ENCODE assay signal across 2 cellular contexts in the genomic region with DNA sequence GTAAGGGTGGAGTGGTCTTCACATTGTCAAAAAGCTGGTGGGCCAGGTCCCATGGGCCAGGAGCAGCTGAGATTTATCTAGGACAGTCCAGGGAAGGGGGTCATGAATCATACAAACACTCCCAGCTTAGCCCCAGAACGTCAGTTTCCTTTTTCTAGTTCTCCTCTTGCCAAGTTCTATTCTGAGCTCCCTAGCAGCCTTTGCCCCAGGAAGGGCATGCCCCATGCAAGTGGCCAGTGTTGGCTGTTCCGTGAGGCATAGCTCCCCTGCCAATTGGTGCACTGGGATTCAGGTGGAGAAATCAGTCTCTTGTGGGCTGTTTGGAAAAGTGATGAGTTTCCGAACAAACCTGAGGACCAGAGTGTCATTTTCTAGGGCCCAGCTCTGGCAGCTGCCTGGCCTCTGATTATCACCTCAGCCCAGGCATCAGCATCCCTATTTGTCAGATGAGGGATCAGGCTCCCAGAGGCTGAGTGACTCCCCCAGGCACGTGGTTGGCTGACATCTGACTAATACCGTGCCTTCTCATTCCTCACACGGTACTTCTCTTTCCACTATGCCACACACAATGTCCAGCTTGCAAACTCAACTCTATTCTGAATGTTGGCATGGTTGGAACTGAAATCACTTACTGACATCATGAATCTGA.
A peak's percentile ranks its signal among the peaks of the same experiment; 100 is the strongest.
TF ChIP-seq lines count a peak whose summit lies in the region.

No MANE protein-coding gene starts in this region.

TF ChIP-seq in HEK293, 187 proteins besides CTCF, POLR2A, EP300 and RAD21:
- TF ChIP-seq AEBP2 (tag by site-specific recombination; IDR thresholded peaks at IDR 0.05; ENCODE audit: borderline replicate concordance) (no peak), ZNF341 (tag by site-specific recombination; IDR thresholded peaks at IDR 0.05; ENCODE audit: low read depth) (peak; percentile 28; the same call in 1 of the 2 replicates), ZBTB20 (tag by site-specific recombination; IDR thresholded peaks at IDR 0.05) (peak; percentile 32; the same call in 1 of the 2 replicates), ZNF138 (tag by site-specific recombination; IDR thresholded peaks at IDR 0.05; ENCODE audit: borderline replicate concordance) (no peak), ZNF544 (tag by site-specific recombination; IDR thresholded peaks at IDR 0.05) (no peak), REST (tag by site-specific recombination; IDR thresholded peaks at IDR 0.05) (no peak), ZNF639 (tag by site-specific recombination; IDR thresholded peaks at IDR 0.05) (no peak), ZNF19 (tag by site-specific recombination; IDR thresholded peaks at IDR 0.05; ENCODE audit: low read depth) (no peak), ZIC2 (tag by site-specific recombination; IDR thresholded peaks at IDR 0.05) (no peak)

TF ChIP-seq in K562, 482 proteins besides CTCF, POLR2A, EP300 and RAD21 (continues in another document):
- TF ChIP-seq, protein P1, sequence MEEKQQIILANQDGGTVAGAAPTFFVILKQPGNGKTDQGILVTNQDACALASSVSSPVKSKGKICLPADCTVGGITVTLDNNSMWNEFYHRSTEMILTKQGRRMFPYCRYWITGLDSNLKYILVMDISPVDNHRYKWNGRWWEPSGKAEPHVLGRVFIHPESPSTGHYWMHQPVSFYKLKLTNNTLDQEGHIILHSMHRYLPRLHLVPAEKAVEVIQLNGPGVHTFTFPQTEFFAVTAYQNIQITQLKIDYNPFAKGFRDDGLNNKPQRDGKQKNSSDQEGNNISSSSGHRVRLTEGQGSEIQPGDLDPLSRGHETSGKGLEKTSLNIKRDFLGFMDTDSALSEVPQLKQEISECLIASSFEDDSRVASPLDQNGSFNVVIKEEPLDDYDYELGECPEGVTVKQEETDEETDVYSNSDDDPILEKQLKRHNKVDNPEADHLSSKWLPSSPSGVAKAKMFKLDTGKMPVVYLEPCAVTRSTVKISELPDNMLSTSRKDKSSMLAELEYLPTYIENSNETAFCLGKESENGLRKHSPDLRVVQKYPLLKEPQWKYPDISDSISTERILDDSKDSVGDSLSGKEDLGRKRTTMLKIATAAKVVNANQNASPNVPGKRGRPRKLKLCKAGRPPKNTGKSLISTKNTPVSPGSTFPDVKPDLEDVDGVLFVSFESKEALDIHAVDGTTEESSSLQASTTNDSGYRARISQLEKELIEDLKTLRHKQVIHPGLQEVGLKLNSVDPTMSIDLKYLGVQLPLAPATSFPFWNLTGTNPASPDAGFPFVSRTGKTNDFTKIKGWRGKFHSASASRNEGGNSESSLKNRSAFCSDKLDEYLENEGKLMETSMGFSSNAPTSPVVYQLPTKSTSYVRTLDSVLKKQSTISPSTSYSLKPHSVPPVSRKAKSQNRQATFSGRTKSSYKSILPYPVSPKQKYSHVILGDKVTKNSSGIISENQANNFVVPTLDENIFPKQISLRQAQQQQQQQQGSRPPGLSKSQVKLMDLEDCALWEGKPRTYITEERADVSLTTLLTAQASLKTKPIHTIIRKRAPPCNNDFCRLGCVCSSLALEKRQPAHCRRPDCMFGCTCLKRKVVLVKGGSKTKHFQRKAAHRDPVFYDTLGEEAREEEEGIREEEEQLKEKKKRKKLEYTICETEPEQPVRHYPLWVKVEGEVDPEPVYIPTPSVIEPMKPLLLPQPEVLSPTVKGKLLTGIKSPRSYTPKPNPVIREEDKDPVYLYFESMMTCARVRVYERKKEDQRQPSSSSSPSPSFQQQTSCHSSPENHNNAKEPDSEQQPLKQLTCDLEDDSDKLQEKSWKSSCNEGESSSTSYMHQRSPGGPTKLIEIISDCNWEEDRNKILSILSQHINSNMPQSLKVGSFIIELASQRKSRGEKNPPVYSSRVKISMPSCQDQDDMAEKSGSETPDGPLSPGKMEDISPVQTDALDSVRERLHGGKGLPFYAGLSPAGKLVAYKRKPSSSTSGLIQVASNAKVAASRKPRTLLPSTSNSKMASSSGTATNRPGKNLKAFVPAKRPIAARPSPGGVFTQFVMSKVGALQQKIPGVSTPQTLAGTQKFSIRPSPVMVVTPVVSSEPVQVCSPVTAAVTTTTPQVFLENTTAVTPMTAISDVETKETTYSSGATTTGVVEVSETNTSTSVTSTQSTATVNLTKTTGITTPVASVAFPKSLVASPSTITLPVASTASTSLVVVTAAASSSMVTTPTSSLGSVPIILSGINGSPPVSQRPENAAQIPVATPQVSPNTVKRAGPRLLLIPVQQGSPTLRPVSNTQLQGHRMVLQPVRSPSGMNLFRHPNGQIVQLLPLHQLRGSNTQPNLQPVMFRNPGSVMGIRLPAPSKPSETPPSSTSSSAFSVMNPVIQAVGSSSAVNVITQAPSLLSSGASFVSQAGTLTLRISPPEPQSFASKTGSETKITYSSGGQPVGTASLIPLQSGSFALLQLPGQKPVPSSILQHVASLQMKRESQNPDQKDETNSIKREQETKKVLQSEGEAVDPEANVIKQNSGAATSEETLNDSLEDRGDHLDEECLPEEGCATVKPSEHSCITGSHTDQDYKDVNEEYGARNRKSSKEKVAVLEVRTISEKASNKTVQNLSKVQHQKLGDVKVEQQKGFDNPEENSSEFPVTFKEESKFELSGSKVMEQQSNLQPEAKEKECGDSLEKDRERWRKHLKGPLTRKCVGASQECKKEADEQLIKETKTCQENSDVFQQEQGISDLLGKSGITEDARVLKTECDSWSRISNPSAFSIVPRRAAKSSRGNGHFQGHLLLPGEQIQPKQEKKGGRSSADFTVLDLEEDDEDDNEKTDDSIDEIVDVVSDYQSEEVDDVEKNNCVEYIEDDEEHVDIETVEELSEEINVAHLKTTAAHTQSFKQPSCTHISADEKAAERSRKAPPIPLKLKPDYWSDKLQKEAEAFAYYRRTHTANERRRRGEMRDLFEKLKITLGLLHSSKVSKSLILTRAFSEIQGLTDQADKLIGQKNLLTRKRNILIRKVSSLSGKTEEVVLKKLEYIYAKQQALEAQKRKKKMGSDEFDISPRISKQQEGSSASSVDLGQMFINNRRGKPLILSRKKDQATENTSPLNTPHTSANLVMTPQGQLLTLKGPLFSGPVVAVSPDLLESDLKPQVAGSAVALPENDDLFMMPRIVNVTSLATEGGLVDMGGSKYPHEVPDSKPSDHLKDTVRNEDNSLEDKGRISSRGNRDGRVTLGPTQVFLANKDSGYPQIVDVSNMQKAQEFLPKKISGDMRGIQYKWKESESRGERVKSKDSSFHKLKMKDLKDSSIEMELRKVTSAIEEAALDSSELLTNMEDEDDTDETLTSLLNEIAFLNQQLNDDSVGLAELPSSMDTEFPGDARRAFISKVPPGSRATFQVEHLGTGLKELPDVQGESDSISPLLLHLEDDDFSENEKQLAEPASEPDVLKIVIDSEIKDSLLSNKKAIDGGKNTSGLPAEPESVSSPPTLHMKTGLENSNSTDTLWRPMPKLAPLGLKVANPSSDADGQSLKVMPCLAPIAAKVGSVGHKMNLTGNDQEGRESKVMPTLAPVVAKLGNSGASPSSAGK (IDR thresholded peaks at IDR 0.05), result 0 out of 2 replicates have a peak, but pooled peaks have one; percentile 18
- 0 out of 2 replicates have a peak, but pooled peaks have one; percentile 25 for TF ChIP-seq RREB1 (CRISPR knock-in tag; IDR thresholded peaks at IDR 0.05)
- TF ChIP-seq U2AF2 (optimal IDR thresholded peaks at IDR 0.05; ENCODE audit: low read depth, low read length), result no peak
- TF ChIP-seq USF1 (CRISPR knock-in tag; IDR thresholded peaks at IDR 0.05), result peak; percentile 80
- TF ChIP-seq MAX (CRISPR knock-in tag; IDR thresholded peaks at IDR 0.05), result peak; percentile 52
- 0 out of 2 replicates have a peak, but pooled peaks have one; percentile 11 for TF ChIP-seq CBFA2T2 (conservative IDR thresholded peaks at IDR 0.05)
- TF ChIP-seq MEF2D (tag; conservative IDR thresholded peaks at IDR 0.05; ENCODE audit: low read depth), result no peak
- peak; percentile 36 for TF ChIP-seq USF2 (CRISPR knock-in tag; IDR thresholded peaks at IDR 0.05)
- peak; percentile 47; the same call in 1 of the 2 replicates for TF ChIP-seq L3MBTL2 (IDR thresholded peaks at IDR 0.05)
- no peak for TF ChIP-seq ELK1 (CRISPR knock-in tag; IDR thresholded peaks at IDR 0.05)
- no peak for TF ChIP-seq CREB1 (IDR thresholded peaks at IDR 0.05)
- 0 out of 2 replicates have a peak, but pooled peaks have one; percentile 19 for TF ChIP-seq CREB1 (CRISPR knock-in tag; IDR thresholded peaks at IDR 0.05)
- TF ChIP-seq MYC (IDR thresholded peaks at IDR 0.05; ENCODE audit: low read depth, low read length), result 0 out of 2 replicates have a peak, but pooled peaks have one; percentile 28
- no peak for TF ChIP-seq MYC (CRISPR knock-in tag; IDR thresholded peaks at IDR 0.05; ENCODE audit: borderline replicate concordance, low read depth)
- 0 out of 2 replicates have a peak, but pooled peaks have one; percentile 11 for TF ChIP-seq CREM (IDR thresholded peaks at IDR 0.05; ENCODE audit: low read depth)
- peak in 1 of 2 experiments; percentile 81; a peak in 2 of 4 replicates for TF ChIP-seq RCOR1 (IDR thresholded peaks at IDR 0.05; ENCODE audit: borderline replicate concordance in 1 of 2, low read depth in 2 of 2, low read length in 2 of 2)
- peak; percentile 82 for TF ChIP-seq CTBP1 (IDR thresholded peaks at IDR 0.05; ENCODE audit: borderline replicate concordance)
- TF ChIP-seq RBFOX2 (IDR thresholded peaks at IDR 0.05; ENCODE audit: low read depth, low read length), result no peak
- no peak for TF ChIP-seq ZNF507 (tag; conservative IDR thresholded peaks at IDR 0.05)
- no peak for TF ChIP-seq BRF1 (IDR thresholded peaks at IDR 0.05; ENCODE audit: borderline replicate concordance, extremely low read depth, insufficient read length)
- peak; percentile 74 for TF ChIP-seq BHLHE40 (IDR thresholded peaks at IDR 0.05; ENCODE audit: low read length)
- TF ChIP-seq FOSL1 (tag; conservative IDR thresholded peaks at IDR 0.05), result peak; percentile 69
- 0 out of 2 replicates have a peak, but pooled peaks have one; percentile 34 for TF ChIP-seq JUN (IDR thresholded peaks at IDR 0.05; ENCODE audit: borderline replicate concordance, low read depth, low read length)
- TF ChIP-seq JUN (CRISPR knock-in tag; IDR thresholded peaks at IDR 0.05; ENCODE audit: borderline replicate concordance), result no peak
- TF ChIP-seq SIN3A (IDR thresholded peaks at IDR 0.05; ENCODE audit: borderline replicate concordance in 2 of 2, control insufficient read depth in 1 of 2, low read depth in 2 of 2, low read length in 2 of 2), result no peak
- TF ChIP-seq ZNF76 (CRISPR knock-in tag; IDR thresholded peaks at IDR 0.05; ENCODE audit: borderline replicate concordance), result no peak
- no peak for TF ChIP-seq MEF2A (IDR thresholded peaks at IDR 0.05; ENCODE audit: control insufficient read depth, low read depth, low read length)
